Comparison of ENCODE assay signal across 15 cellular contexts in genomic region chr9:86521936-86522335, GRCh38.
"Had no signal": no experiment of that assay in that cellular context is flagged by ENCODE, and none has a peak within 500 bp of the region (broad histone marks: within the 10 kb centered on the region; RNA-seq: fewer than 3 reads in every experiment).

No MANE protein-coding gene starts in this region.

- H3K4me1 ChIP-seq: esophagus muscularis mucosa, heart right ventricle, left ventricle myocardium inferior, neural progenitor cell had no signal

- H3K4me2 ChIP-seq: neural progenitor cell had no signal

- H3K9me3 Mint-ChIP-seq: activated B cell treated with CpG ODN at 0.5 μM for 24 hours; activated CD4-positive, alpha-beta memory T cell treated with anti-CD3 and anti-CD28 coated beads for 36 hours; dendritic cell treated with granulocyte-macrophage colony-stimulating factor and Interleukin-4, amounts not matched to agents 40 ng/mL and 50 ng/mL, for 4 days; memory B cell; neural progenitor cell had no signal

- H3K4me3 Mint-ChIP-seq: activated B cell treated with CpG ODN at 0.5 μM for 24 hours; activated CD4-positive, alpha-beta memory T cell treated with anti-CD3 and anti-CD28 coated beads for 36 hours; activated naive CD8-positive, alpha-beta T cell; dendritic cell treated with granulocyte-macrophage colony-stimulating factor and Interleukin-4, amounts not matched to agents 40 ng/mL and 50 ng/mL, for 4 days; memory B cell; naive thymus-derived CD4-positive, alpha-beta T cell; neural progenitor cell had no signal

- DNase-seq: activated B cell treated with CpG ODN at 0.5 μM for 24 hours; activated CD4-positive, alpha-beta memory T cell treated with anti-CD3 and anti-CD28 coated beads for 36 hours; activated CD4-positive, alpha-beta T cell treated with anti-CD3 and anti-CD28 coated beads for 4 hours; effector CD8-positive, alpha-beta T cell; heart right ventricle; left ventricle myocardium inferior; naive thymus-derived CD4-positive, alpha-beta T cell; sigmoid colon; stimulated activated CD8-positive, alpha-beta memory T cell treated with anti-CD3 and anti-CD28 coated beads, Interleukin-4, amount 100 ng/mL, for 48 hours; stimulated activated naive CD4-positive, alpha-beta T cell had no signal

- H3K27ac Mint-ChIP-seq: activated B cell treated with CpG ODN at 0.5 μM for 24 hours; activated CD4-positive, alpha-beta memory T cell treated with anti-CD3 and anti-CD28 coated beads for 36 hours; activated naive CD8-positive, alpha-beta T cell; dendritic cell treated with granulocyte-macrophage colony-stimulating factor and Interleukin-4, amounts not matched to agents 40 ng/mL and 50 ng/mL, for 4 days; memory B cell; naive thymus-derived CD4-positive, alpha-beta T cell; neural progenitor cell had no signal

- H3K27ac ChIP-seq: esophagus muscularis mucosa, heart right ventricle, left ventricle myocardium inferior, neural progenitor cell, sigmoid colon had no signal

- H3K36me3 Mint-ChIP-seq: activated CD4-positive, alpha-beta memory T cell treated with anti-CD3 and anti-CD28 coated beads for 36 hours; activated naive CD8-positive, alpha-beta T cell; memory B cell; naive thymus-derived CD4-positive, alpha-beta T cell; neural progenitor cell had no signal

- H3K9ac ChIP-seq: neural progenitor cell had no signal

- H3K4me1 Mint-ChIP-seq: activated B cell treated with CpG ODN at 0.5 μM for 24 hours; memory B cell; naive thymus-derived CD4-positive, alpha-beta T cell had no signal

- H3K9me3 ChIP-seq: esophagus muscularis mucosa, heart right ventricle, left ventricle myocardium inferior, sigmoid colon had no signal

- H3K36me3 ChIP-seq: esophagus muscularis mucosa, heart right ventricle, left ventricle myocardium inferior, neural progenitor cell, sigmoid colon had no signal

- H3K4me3 ChIP-seq: esophagus muscularis mucosa, heart right ventricle, left ventricle myocardium inferior, neural progenitor cell, sigmoid colon had no signal

- H2AFZ ChIP-seq: neural progenitor cell had no signal

- ATAC-seq: heart right ventricle; naive thymus-derived CD4-positive, alpha-beta T cell had no signal

- H3K27me3 Mint-ChIP-seq: dendritic cell treated with granulocyte-macrophage colony-stimulating factor and Interleukin-4, amounts not matched to agents 40 ng/mL and 50 ng/mL, for 4 days had no signal

- H3K27me3 ChIP-seq: esophagus muscularis mucosa, neural progenitor cell, sigmoid colon had no signal
